Comparison of ENCODE assay signal across 36 cellular contexts in the genomic region with DNA sequence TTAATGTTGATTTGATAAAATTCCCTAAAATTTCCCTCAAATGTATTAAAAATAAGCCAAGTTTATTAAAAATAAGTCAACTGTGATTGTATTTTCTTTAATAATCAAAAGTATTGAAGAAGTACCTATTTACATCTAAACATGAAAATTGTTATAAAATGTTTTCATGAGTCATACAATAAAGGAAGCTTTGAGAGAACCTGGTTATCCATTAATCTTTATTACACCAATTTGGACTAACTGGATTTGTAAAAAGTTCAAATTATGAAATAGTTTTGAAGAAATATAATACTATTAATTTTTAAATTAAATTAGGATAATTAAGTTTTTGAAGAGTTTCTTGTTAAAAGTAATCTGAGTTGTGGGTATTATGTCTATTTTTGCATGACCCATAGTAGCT.
"Had no signal": no experiment of that assay in that cellular context is flagged by ENCODE, and none has a peak within 500 bp of the region (broad histone marks: within the 10 kb centered on the region; RNA-seq: fewer than 3 reads in every experiment).

No MANE protein-coding gene starts in this region.

- H3K27me3 ChIP-seq: brain microvascular endothelial cell had no signal

- H3K36me3 ChIP-seq: brain microvascular endothelial cell, WERI-Rb-1 had no signal

- DNase-seq: activated CD4-positive, alpha-beta T cell treated with anti-CD3 and anti-CD28 coated beads for 1 hour; activated CD4-positive, alpha-beta T cell treated with anti-CD3 and anti-CD28 coated beads for 48 hours; activated CD4-positive, CD25-positive, alpha-beta regulatory T cell; activated CD8-positive, alpha-beta T cell treated with anti-CD3 and anti-CD28 coated beads for 36 hours; activated effector memory CD4-positive, alpha-beta T cell treated with anti-CD3 and anti-CD28 coated beads, Interleukin-2, amount 50 U/mL, for 16 hours; activated naive CD4-positive, alpha-beta T cell; activated naive CD4-positive, alpha-beta T cell treated with anti-CD3 and anti-CD28 coated beads, Interleukin-2, amount 50 U/mL, for 16 hours; activated naive CD8-positive, alpha-beta T cell treated with anti-CD3 and anti-CD28 coated beads for 36 hours; activated T-cell treated with anti-CD3 and anti-CD28 coated beads, Interleukin-2, amount 50 U/mL, for 1 hour; activated T-cell treated with anti-CD3 and anti-CD28 coated beads, Interleukin-2, amount 50 U/mL, for 72 hours; amniotic stem cell; aorta; brain microvascular endothelial cell; central memory CD4-positive, alpha-beta T cell; Kasumi-1; KG1; MM.1S; MV-4-11; NCI-H1092; NCI-H1436 treated with DMSO at 0.1 percent for 48 hours; NCI-H1694 treated with DMSO at 0.1 percent for 48 hours; NCI-H2029 treated with DMSO at 0.1 percent for 48 hours; NCI-H2107; NCI-H2171; NCI-H510A; NCI-H526; NCI-H748 treated with DMSO at 0.1 percent for 48 hours; NK-92 treated with Interleukin-12 subunit alpha and Interleukin-12 subunit beta, amount 100 ng/mL, for 24 hours; PC-9; Right ventricle myocardium superior; SW 1271; T-helper 1 cell; T-helper 2 cell; T1000; WERI-Rb-1 had no signal

- ATAC-seq: activated CD8-positive, alpha-beta T cell treated with anti-CD3 and anti-CD28 coated beads for 36 hours; activated T-cell treated with anti-CD3 and anti-CD28 coated beads, Interleukin-2, amount 50 U/mL, for 72 hours; activated T-helper 17 cell treated with anti-CD3 and anti-CD28 coated beads, Interleukin-2, amount 50 U/mL, for 72 hours had no signal

- H3K27ac ChIP-seq: brain microvascular endothelial cell, PC-9, WERI-Rb-1 had no signal

- H3K4me3 ChIP-seq: PC-9 had no signal
